Comparison of ENCODE assay signal across 1 cellular context in the genomic region with DNA sequence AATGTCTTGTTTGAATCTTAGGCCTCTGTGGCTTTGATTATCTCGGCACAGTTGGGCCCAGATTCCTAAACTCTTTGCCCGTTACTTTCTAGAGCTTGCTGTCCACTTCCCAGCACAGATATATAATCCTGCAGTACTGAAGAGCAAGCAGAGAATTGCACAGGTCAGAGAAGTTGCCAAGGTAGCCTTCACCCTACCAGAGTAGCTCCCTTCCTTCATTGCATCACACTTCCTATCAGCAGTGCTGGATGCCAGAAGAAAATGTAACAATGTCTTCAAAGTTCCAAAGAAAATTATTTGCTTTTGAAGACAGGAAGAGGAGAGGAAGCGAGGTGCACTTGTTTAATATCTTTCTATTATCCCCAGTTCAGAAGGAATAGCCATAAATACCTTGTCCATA.
TF ChIP-seq lines count a peak whose summit lies in the region.

No MANE protein-coding gene starts in this region.

TF ChIP-seq in HepG2, 621 proteins besides CTCF, POLR2A, EP300 and RAD21:
- TF ChIP-seq, protein P1, sequence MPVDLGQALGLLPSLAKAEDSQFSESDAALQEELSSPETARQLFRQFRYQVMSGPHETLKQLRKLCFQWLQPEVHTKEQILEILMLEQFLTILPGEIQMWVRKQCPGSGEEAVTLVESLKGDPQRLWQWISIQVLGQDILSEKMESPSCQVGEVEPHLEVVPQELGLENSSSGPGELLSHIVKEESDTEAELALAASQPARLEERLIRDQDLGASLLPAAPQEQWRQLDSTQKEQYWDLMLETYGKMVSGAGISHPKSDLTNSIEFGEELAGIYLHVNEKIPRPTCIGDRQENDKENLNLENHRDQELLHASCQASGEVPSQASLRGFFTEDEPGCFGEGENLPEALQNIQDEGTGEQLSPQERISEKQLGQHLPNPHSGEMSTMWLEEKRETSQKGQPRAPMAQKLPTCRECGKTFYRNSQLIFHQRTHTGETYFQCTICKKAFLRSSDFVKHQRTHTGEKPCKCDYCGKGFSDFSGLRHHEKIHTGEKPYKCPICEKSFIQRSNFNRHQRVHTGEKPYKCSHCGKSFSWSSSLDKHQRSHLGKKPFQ (CRISPR knock-in tag; IDR thresholded peaks at IDR 0.05; ENCODE audit: insufficient replicate concordance), result no peak
- no peak for TF ChIP-seq NCOA5 (CRISPR knock-in tag; IDR thresholded peaks at IDR 0.05)
- TF ChIP-seq, protein P2, sequence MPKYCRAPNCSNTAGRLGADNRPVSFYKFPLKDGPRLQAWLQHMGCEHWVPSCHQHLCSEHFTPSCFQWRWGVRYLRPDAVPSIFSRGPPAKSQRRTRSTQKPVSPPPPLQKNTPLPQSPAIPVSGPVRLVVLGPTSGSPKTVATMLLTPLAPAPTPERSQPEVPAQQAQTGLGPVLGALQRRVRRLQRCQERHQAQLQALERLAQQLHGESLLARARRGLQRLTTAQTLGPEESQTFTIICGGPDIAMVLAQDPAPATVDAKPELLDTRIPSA (CRISPR knock-in tag; IDR thresholded peaks at IDR 0.05; ENCODE audit: borderline replicate concordance), result no peak
- peak; percentile 11; the same call in 1 of the 2 replicates for TF ChIP-seq CEBPB (IDR thresholded peaks at IDR 0.05; ENCODE audit: borderline replicate concordance, low read depth, low read length)
- no peak for TF ChIP-seq ZIK1 (CRISPR knock-in tag; IDR thresholded peaks at IDR 0.05; ENCODE audit: borderline replicate concordance, low read depth)
- TF ChIP-seq HOXA3 (CRISPR knock-in tag; IDR thresholded peaks at IDR 0.05), result no peak
